Comparison of ENCODE assay signal across 12 cellular contexts in the genomic region with DNA sequence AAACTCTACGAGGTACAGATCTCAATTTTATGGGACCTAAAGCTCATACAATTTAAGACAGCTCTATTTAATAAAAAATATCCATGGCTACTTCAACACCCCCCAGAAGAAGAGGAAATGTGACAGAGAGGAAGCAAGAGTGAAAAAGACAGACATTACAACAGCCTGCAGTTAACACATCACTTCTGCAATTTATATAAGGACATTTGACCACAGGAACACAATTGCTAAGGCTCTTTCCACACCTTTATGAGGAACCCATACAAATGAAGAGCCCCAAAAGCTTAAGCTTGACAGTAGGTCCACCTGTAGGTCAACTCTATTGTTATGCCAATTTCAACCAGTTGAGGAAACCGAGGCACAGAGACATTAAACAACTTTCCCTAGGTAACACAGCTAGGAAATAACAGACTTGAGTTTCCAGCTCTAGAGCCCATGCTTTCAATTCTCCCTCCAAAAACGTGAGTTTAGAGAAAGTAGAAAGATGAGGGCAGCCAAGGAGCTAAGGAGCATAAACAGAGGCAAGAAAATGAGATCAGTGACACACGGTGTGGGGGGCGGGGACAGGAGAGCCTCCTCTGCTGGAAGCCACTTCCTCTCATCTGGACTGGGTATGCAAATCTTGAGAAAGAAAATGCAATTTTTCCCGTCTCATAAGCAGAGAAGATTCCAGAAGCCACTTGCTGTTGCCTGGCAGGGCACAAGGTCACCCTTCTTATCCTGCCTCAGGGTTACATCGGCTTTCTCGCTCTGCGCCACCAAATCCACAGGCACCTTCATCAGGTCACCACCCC. TPM values are rescaled to one million over a fixed set of nuclear protein-coding genes. Genes with fewer than 3 reads are reported as not detected.
DNase-seq lines count a peak whose midpoint lies in the region; ATAC-seq and TF ChIP-seq lines count a peak whose summit lies in the region.
"Had no signal": no experiment of that assay in that cellular context is flagged by ENCODE, and none has a peak within 500 bp of the region (broad histone marks: within the 10 kb centered on the region; RNA-seq: fewer than 3 reads in every experiment).

No MANE protein-coding gene starts in this region.

- peaks cover 41% of the 10 kb centered on the region for H3K4me1 Mint-ChIP-seq in activated CD4-positive, alpha-beta memory T cell treated with anti-CD3 and anti-CD28 coated beads, Interleukin-2, amount 10 ng/mL, durations not matched to agents 7 days and 5 days

- H3K27ac Mint-ChIP-seq in activated CD4-positive, alpha-beta memory T cell treated with anti-CD3 and anti-CD28 coated beads, Interleukin-2, amount 10 ng/mL, durations not matched to agents 7 days and 5 days: no peak overlapping the region

- H3K36me3 Mint-ChIP-seq in activated CD4-positive, alpha-beta memory T cell treated with anti-CD3 and anti-CD28 coated beads, Interleukin-2, amount 10 ng/mL, durations not matched to agents 7 days and 5 days (ENCODE audit: low read depth): no peaks in the 10 kb centered on the region

- no peaks in the 10 kb centered on the region for H3K36me3 ChIP-seq in right atrium auricular region
- H3K36me3 ChIP-seq in upper lobe of left lung: no peaks in the 10 kb centered on the region
- no peaks in the 10 kb centered on the region for H3K36me3 ChIP-seq in esophagus muscularis mucosa
- H3K36me3 ChIP-seq: brain microvascular endothelial cell had no signal

- POLR2A ChIA-PET in activated CD4-positive, alpha-beta memory T cell treated with anti-CD3 and anti-CD28 coated beads, Interleukin-2, amount 10 ng/mL, durations not matched to agents 7 days and 5 days (lab: Charles Lee): no interaction called here

- DNase-seq in right atrium auricular region (ENCODE audit: low spot score) (no peak), Right ventricle myocardium superior (no peak), HL-60 (ENCODE audit: low read depth in 1 of 2, low spot score in 1 of 2) (peak; percentile 61 to 84), upper lobe of left lung (peak in 1 of 2 donors; percentile 27), NCI-H226 (no peak), esophagus muscularis mucosa (ENCODE audit: extremely low spot score) (no peak), activated gamma-delta T cell (lab: John Stamatoyannopoulos, UW) (no peak)
- peak; percentile 53 for DNase-seq in activated CD4-positive, alpha-beta memory T cell treated with anti-CD3 and anti-CD28 coated beads, Interleukin-2, amount 10 ng/mL, durations not matched to agents 7 days and 5 days
- DNase-seq: activated CD4-positive, CD25-positive, alpha-beta regulatory T cell treated with anti-CD3 and anti-CD28 coated beads, Interleukin-2, amount 50 U/mL, for 72 hours; brain microvascular endothelial cell; stimulated activated naive CD4-positive, alpha-beta T cell treated with Interleukin-2 at 50 U/mL for 16 hours had no signal

- H3K4me3 Mint-ChIP-seq in activated CD4-positive, alpha-beta memory T cell treated with anti-CD3 and anti-CD28 coated beads, Interleukin-2, amount 10 ng/mL, durations not matched to agents 7 days and 5 days: no peak overlapping the region

- H3K4me1 ChIP-seq in right atrium auricular region: peaks cover 0 to 7% of the 10 kb centered on the region in 2 donors
- peaks cover 0 to 22% (median 11%) of the 10 kb centered on the region in 4 donors for H3K4me1 ChIP-seq in upper lobe of left lung
- peaks cover 4 to 13% (median 9%) of the 10 kb centered on the region in 4 donors for H3K4me1 ChIP-seq in esophagus muscularis mucosa

- intact Hi-C loops in Right ventricle myocardium superior (cut with DNase I): no loop called here
- intact Hi-C loops in esophagus muscularis mucosa (cut with DNase I): no loop called here

- H3K9me3 ChIP-seq in right atrium auricular region: no peaks in the 10 kb centered on the region
- H3K9me3 ChIP-seq in upper lobe of left lung: no peaks in the 10 kb centered on the region
- H3K9me3 ChIP-seq in esophagus muscularis mucosa: no peaks in the 10 kb centered on the region

- WGBS in upper lobe of left lung, 2 donors: 54 to 69% methylated on average over 9 of the region's 9 CpGs
- WGBS in esophagus muscularis mucosa: 66% methylated on average over 9 of the region's 9 CpGs

- no peak for TF ChIP-seq POLR2A in upper lobe of left lung (IDR thresholded peaks at IDR 0.05)
- no peak for TF ChIP-seq POLR2A in esophagus muscularis mucosa (IDR thresholded peaks at IDR 0.05; ENCODE audit: low read depth)

- CTCF ChIA-PET in activated CD4-positive, alpha-beta memory T cell treated with anti-CD3 and anti-CD28 coated beads, Interleukin-2, amount 10 ng/mL, durations not matched to agents 7 days and 5 days (lab: Charles Lee): interaction anchor here (1.5 kb wide), 1 partner anchor 14 kb away, joined by 9 read pairs; no protein-coding TSS in a partner anchor

- ATAC-seq in Right ventricle myocardium superior (ENCODE audit: poor library complexity) (no peak), upper lobe of left lung (ENCODE audit: low FRiP score in 2 of 2) (peak in 1 of 2 donors; percentile 52)

- H3K4me3 ChIP-seq in right atrium auricular region (no peak overlapping the region), HL-60 (replicated peaks; ENCODE audit: insufficient read depth, low read length) (no peak overlapping the region), upper lobe of left lung (no peak overlapping the region), esophagus muscularis mucosa (no peak overlapping the region)
- H3K4me3 ChIP-seq: skin epidermis had no signal

- TF ChIP-seq EP300 in upper lobe of left lung (IDR thresholded peaks at IDR 0.05): no peak
- no peak for TF ChIP-seq EP300 in esophagus muscularis mucosa (IDR thresholded peaks at IDR 0.05)

- peak overlapping the region; percentile 22 to 36 for H3K27ac ChIP-seq in right atrium auricular region
- H3K27ac ChIP-seq in HL-60 (replicated peaks): peak overlapping the region; percentile 88
- peak overlapping the region; percentile 73 to 86 (median 80) for H3K27ac ChIP-seq in upper lobe of left lung
- no peak overlapping the region for H3K27ac ChIP-seq in esophagus muscularis mucosa (replicated peaks in 1 of 4)
- H3K27ac ChIP-seq: brain microvascular endothelial cell had no signal

- peaks cover 2% of the 10 kb centered on the region for H3K27me3 Mint-ChIP-seq in activated CD4-positive, alpha-beta memory T cell treated with anti-CD3 and anti-CD28 coated beads, Interleukin-2, amount 10 ng/mL, durations not matched to agents 7 days and 5 days

- no peaks in the 10 kb centered on the region for H3K27me3 ChIP-seq in right atrium auricular region
- no peaks in the 10 kb centered on the region for H3K27me3 ChIP-seq in HL-60 (ENCODE audit: insufficient read depth, poor library complexity, severe bottlenecking)
- H3K27me3 ChIP-seq in upper lobe of left lung: no peaks in the 10 kb centered on the region
- H3K27me3 ChIP-seq in esophagus muscularis mucosa: no peaks in the 10 kb centered on the region

- no peak for TF ChIP-seq CTCF in right atrium auricular region (IDR thresholded peaks at IDR 0.05)
- no peak for TF ChIP-seq CTCF in HL-60 (IDR thresholded peaks at IDR 0.05; ENCODE audit: insufficient read depth, low read length)
- peak in 1 of 6 experiments; percentile 11 for TF ChIP-seq CTCF in upper lobe of left lung (IDR thresholded peaks at IDR 0.05)
- TF ChIP-seq CTCF in esophagus muscularis mucosa (IDR thresholded peaks at IDR 0.05): no peak

- no peaks in the 10 kb centered on the region for H3K9me3 Mint-ChIP-seq in activated CD4-positive, alpha-beta memory T cell treated with anti-CD3 and anti-CD28 coated beads, Interleukin-2, amount 10 ng/mL, durations not matched to agents 7 days and 5 days

RNA-seq across cellular contexts. Expression of a gene that starts 5.8 kb away (rescaled TPM):
- total RNA-seq in right atrium auricular region (not detected), Right ventricle myocardium superior (not detected), upper lobe of left lung (not detected), esophagus muscularis mucosa (not detected)
- not detected for total RNA-seq in activated CD4-positive, alpha-beta memory T cell treated with anti-CD3 and anti-CD28 coated beads, Interleukin-2, amount 10 ng/mL, durations not matched to agents 7 days and 5 days

Comparison
In these comparisons a context has a peak if more than half of its experiments do, and no peak if none do; other contexts are left out.
1. DNase-seq: peak in HL-60 (2 of 2) and activated CD4-positive, alpha-beta memory T cell treated with anti-CD3 and anti-CD28 coated beads, Interleukin-2, amount 10 ng/mL, durations not matched to agents 7 days and 5 days (single experiment); none in right atrium auricular region (single experiment), Right ventricle myocardium superior (single experiment), NCI-H226 (single experiment), esophagus muscularis mucosa (single experiment) and activated gamma-delta T cell (single experiment).
2. H3K27ac ChIP-seq: peak in right atrium auricular region (2 of 2), HL-60 (single experiment) and upper lobe of left lung (4 of 4); none in esophagus muscularis mucosa (0 of 4).